11 cellular contexts compared by ENCODE assay signal in the genomic region with DNA sequence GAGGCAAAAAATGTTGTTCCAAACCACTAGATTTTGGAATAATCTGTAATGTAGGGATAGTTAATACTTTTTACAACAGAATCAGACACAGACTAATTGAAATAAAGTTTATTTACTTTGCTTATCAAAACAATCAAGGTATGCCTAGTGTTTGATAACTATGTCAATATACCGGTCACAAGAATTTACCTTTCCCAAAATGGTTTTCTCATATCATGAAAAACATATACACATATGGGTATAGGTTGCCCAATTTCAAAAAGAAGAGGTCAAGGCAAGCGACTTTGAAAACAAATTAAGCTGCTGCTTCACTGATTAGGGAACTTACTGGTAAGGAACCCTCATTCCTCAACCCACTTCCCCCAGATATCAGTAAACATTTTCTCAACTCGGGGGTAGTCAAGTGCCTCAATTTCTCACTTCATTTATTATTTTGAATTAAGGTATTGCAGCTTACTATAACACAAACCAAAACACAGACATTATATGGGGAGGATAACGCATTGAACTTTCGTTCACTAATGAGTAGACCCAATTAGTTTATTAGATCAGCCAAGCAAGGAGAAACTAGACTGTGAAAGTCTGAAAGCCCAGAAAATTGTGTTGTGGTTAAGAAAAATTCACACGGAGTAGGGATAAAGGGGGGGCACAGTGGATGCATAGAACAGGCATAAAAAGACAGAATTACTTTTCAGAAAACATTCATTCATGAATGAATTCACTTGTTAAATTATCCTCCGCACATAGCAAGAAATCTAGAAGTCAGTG. TPM values are rescaled to one million over a fixed set of nuclear protein-coding genes. Genes with fewer than 3 reads are reported as not detected.
DNase-seq lines count a peak whose midpoint lies in the region; ATAC-seq and TF ChIP-seq lines count a peak whose summit lies in the region.
"Had no signal": no experiment of that assay in that cellular context is flagged by ENCODE, and none has a peak within 500 bp of the region (broad histone marks: within the 10 kb centered on the region; RNA-seq: fewer than 3 reads in every experiment).

No MANE protein-coding gene starts in this region.

- peak overlapping the region; percentile 88 to 98 (median 94) for H3K27ac ChIP-seq in Peyer's patch
- H3K27ac ChIP-seq in epithelial cell of prostate, result peak overlapping the region; percentile 79

- no peaks in the 10 kb centered on the region for H3K9me3 Mint-ChIP-seq in T-helper 2 cell treated with Interferon-gamma antibody and Interleukin-4, amounts not matched to agents 5 μg/mL and 100 μg/mL, for 36 hours
- peaks cover 0 to 5% of the 10 kb centered on the region in 2 donors for H3K9me3 Mint-ChIP-seq in stimulated activated naive B cell treated with anti-CD40 and anti-IgM and Interleukin-4, amounts not matched to agents 10 μg/mL and 1 μg/mL and 100 μg/mL, for 72 hours

- DNase-seq in T-helper 2 cell treated with Interferon-gamma antibody and Interleukin-4, amounts not matched to agents 5 μg/mL and 100 μg/mL, for 36 hours (ENCODE audit: low spot score), result no peak
- DNase-seq in T-helper 2 cell (no peak), Peyer's patch (no peak), epithelial cell of prostate (ENCODE audit: low read depth, low spot score) (no peak), midbrain (lab: John Stamatoyannopoulos, UW) (no peak), activated gamma-delta T cell treated with Interleukin-2 at 50 U/mL for 16 hours (no peak)
- no peak for DNase-seq in stimulated activated naive B cell treated with anti-CD40 and anti-IgM and Interleukin-4, amounts not matched to agents 10 μg/mL and 1 μg/mL and 100 μg/mL, for 72 hours
- DNase-seq: DMS53, NCI-H1092 had no signal

- H3K27ac Mint-ChIP-seq in T-helper 2 cell treated with Interferon-gamma antibody and Interleukin-4, amounts not matched to agents 5 μg/mL and 100 μg/mL, for 36 hours, result peak overlapping the region; percentile 65
- H3K27ac Mint-ChIP-seq in stimulated activated naive B cell treated with anti-CD40 and anti-IgM and Interleukin-4, amounts not matched to agents 10 μg/mL and 1 μg/mL and 100 μg/mL, for 72 hours, result peak overlapping the region; percentile 100

- H3K36me3 Mint-ChIP-seq in T-helper 2 cell treated with Interferon-gamma antibody and Interleukin-4, amounts not matched to agents 5 μg/mL and 100 μg/mL, for 36 hours (ENCODE audit: low read depth), result peaks cover 4% of the 10 kb centered on the region
- H3K36me3 Mint-ChIP-seq in stimulated activated naive B cell treated with anti-CD40 and anti-IgM and Interleukin-4, amounts not matched to agents 10 μg/mL and 1 μg/mL and 100 μg/mL, for 72 hours, result peaks cover 0 to 3% of the 10 kb centered on the region in 2 donors

- no peak for TF ChIP-seq POLR2A in Peyer's patch (IDR thresholded peaks at IDR 0.05)

- H3K4me1 Mint-ChIP-seq in T-helper 2 cell treated with Interferon-gamma antibody and Interleukin-4, amounts not matched to agents 5 μg/mL and 100 μg/mL, for 36 hours (ENCODE audit: low read depth), result peaks cover 39% of the 10 kb centered on the region
- H3K4me1 Mint-ChIP-seq in stimulated activated naive B cell treated with anti-CD40 and anti-IgM and Interleukin-4, amounts not matched to agents 10 μg/mL and 1 μg/mL and 100 μg/mL, for 72 hours, result peaks cover 36 to 55% of the 10 kb centered on the region in 2 donors

- H3K4me3 Mint-ChIP-seq in T-helper 2 cell treated with Interferon-gamma antibody and Interleukin-4, amounts not matched to agents 5 μg/mL and 100 μg/mL, for 36 hours, result peak overlapping the region; percentile 40
- H3K4me3 Mint-ChIP-seq in stimulated activated naive B cell treated with anti-CD40 and anti-IgM and Interleukin-4, amounts not matched to agents 10 μg/mL and 1 μg/mL and 100 μg/mL, for 72 hours, result peak overlapping the region; percentile 34 to 97

- H3K4me3 ChIP-seq in Peyer's patch, result no peak overlapping the region

- TF ChIP-seq CTCF in Peyer's patch (IDR thresholded peaks at IDR 0.05), result no peak

- H3K36me3 ChIP-seq in Peyer's patch, result no peaks in the 10 kb centered on the region

- peaks cover 20% of the 10 kb centered on the region for H3K27me3 Mint-ChIP-seq in T-helper 2 cell treated with Interferon-gamma antibody and Interleukin-4, amounts not matched to agents 5 μg/mL and 100 μg/mL, for 36 hours (ENCODE audit: low read depth)
- no peaks in the 10 kb centered on the region for H3K27me3 Mint-ChIP-seq in stimulated activated naive B cell treated with anti-CD40 and anti-IgM and Interleukin-4, amounts not matched to agents 10 μg/mL and 1 μg/mL and 100 μg/mL, for 72 hours

- H3K4me1 ChIP-seq in Peyer's patch, result peaks cover 0 to 13% (median 5%) of the 10 kb centered on the region in 4 donors

- no peaks in the 10 kb centered on the region for H3K9me3 ChIP-seq in Peyer's patch

- ATAC-seq in stimulated activated naive B cell treated with anti-CD40 and anti-IgM and Interleukin-4, amounts not matched to agents 10 μg/mL and 1 μg/mL and 100 μg/mL, for 72 hours (replicated peaks), result no peak
- ATAC-seq in HG03280 (IDR thresholded peaks at IDR 0.05; ENCODE audit: unreplicated experiment), result no peak
- ATAC-seq: SK-N-SH treated with all-trans-retinoic acid at 6 μM for 48 hours had no signal

- H3K27me3 ChIP-seq in Peyer's patch, result no peaks in the 10 kb centered on the region

RNA-seq across cellular contexts. Expression of a gene that starts 9.0 kb away (rescaled TPM):
- total RNA-seq in Peyer's patch, result 100 to 1,000 TPM in 1 of 4 donors, 10 to 100 TPM in 3; 40.3 to 101 (median 78.6) TPM
